Comparison of ENCODE assay signal across 8 cellular contexts in genomic region chr13:102800145-102801041, GRCh38. TPM values are rescaled to one million over a fixed set of nuclear protein-coding genes. Genes with fewer than 3 reads are reported as not detected.
DNase-seq lines count a peak whose midpoint lies in the region; ATAC-seq and TF ChIP-seq lines count a peak whose summit lies in the region.

No MANE protein-coding gene starts in this region.

- intact Hi-C loops in dorsolateral prefrontal cortex (cut with DNase I) (loop anchor here in 1 of 2 donors (2.0 kb wide), 1 partner anchor 46 kb away; the partner anchor contains the start of gene ERCC5), lower lobe of right lung (cut with DNase I) (no loop called here)

- TF ChIP-seq CTCF in AG09319 (IDR thresholded peaks at IDR 0.05; ENCODE audit: low read depth, low read length): peak; percentile 70
- TF ChIP-seq CTCF in dorsolateral prefrontal cortex (IDR thresholded peaks at IDR 0.05 in 54 of 56, conservative IDR thresholded peaks at IDR 0.05 in 2 of 56; ENCODE audit: low read depth in 1 of 56, partially characterized antibody in 56 of 56): peak; percentile 38 to 85 (median 66)
- TF ChIP-seq CTCF in lower lobe of right lung (IDR thresholded peaks at IDR 0.05): peak; percentile 84

- peaks cover 22% of the 10 kb centered on the region for H3K4me1 ChIP-seq in lower lobe of right lung

- DNase-seq in AG09319 (ENCODE audit: extremely low read depth, low read depth) (peak; percentile 46), NCI-H460 (ENCODE audit: extremely low read depth, low read depth) (peak; percentile 67), dorsolateral prefrontal cortex (peak; percentile 57 to 83 (median 68)), lower lobe of right lung (peak; percentile 88)
- DNase-seq in activated CD4-positive, alpha-beta T cell treated with anti-CD3 and anti-CD28 coated beads, Interleukin-2, amount 50 U/mL, for 4 hours: peak; percentile 75 to 77
- DNase-seq in stimulated activated CD4-positive, alpha-beta T cell treated with anti-CD3 and anti-CD28 coated beads, TNF-alpha, amount 100 ng/mL, for 24 hours (ENCODE audit: low read depth in 3 of 3): peak; percentile 62 to 81 (median 71)

- H3K27ac ChIP-seq in dorsolateral prefrontal cortex (peak overlapping the region; percentile 29 to 92 (median 83)), lower lobe of right lung (peak overlapping the region; percentile 85)

- H3K4me3 ChIP-seq in dorsolateral prefrontal cortex (peak overlapping the region; percentile 66 to 100 (median 90)), lower lobe of right lung (peak overlapping the region; percentile 89)

- no peaks in the 10 kb centered on the region for H3K9me3 ChIP-seq in lower lobe of right lung

- ATAC-seq in GM18873 (IDR thresholded peaks at IDR 0.05; ENCODE audit: low FRiP score, unreplicated experiment) (peak; percentile 75), HG03108 (IDR thresholded peaks at IDR 0.05; ENCODE audit: unreplicated experiment) (peak; percentile 70), lower lobe of right lung (peak; percentile 94 to 95)

- no peaks in the 10 kb centered on the region for H3K36me3 ChIP-seq in lower lobe of right lung

- no peaks in the 10 kb centered on the region for H3K27me3 ChIP-seq in dorsolateral prefrontal cortex
- no peaks in the 10 kb centered on the region for H3K27me3 ChIP-seq in lower lobe of right lung (ENCODE audit: low read depth)

RNA-seq across cellular contexts. Expression of gene BIVM, which starts 1.5 kb away (rescaled TPM):
- 15.0 and 19.3 TPM in 2 replicates for total RNA-seq in NCI-H460 (2014; rRNA removed; shearing (Covaris generic))
- 31.3 and 34.0 TPM in 2 replicates for polyA plus RNA-seq in NCI-H460 (2014; cell fraction: nucleus; rRNA removed)
- total RNA-seq in dorsolateral prefrontal cortex (10 to 100 TPM; 26.3 to 65.1 (median 40.1) TPM), lower lobe of right lung (13.4 TPM)

RNA-seq across cellular contexts. Expression of gene POGLUT2, which starts 1.6 kb away (rescaled TPM):
- 12.7 TPM in 2 replicates for total RNA-seq in NCI-H460 (2014; rRNA removed; shearing (Covaris generic))
- 17.2 and 22.1 TPM in 2 replicates for polyA plus RNA-seq in NCI-H460 (2014; cell fraction: nucleus; rRNA removed)
- 10 to 100 TPM in 1 of 120 experiments, 1 to 10 TPM in 119; 2.6 to 10.7 (median 5.3) TPM for total RNA-seq in dorsolateral prefrontal cortex
- 5.9 TPM for total RNA-seq in lower lobe of right lung

RNA-seq across cellular contexts. Expression of gene TEX30, which starts 26.8 kb away (rescaled TPM):
- 26.2 and 33.5 TPM in 2 replicates for total RNA-seq in NCI-H460 (2014; rRNA removed; shearing (Covaris generic))
- polyA plus RNA-seq in NCI-H460 (2014; cell fraction: nucleus; rRNA removed): 26.5 and 32.8 TPM in 2 replicates
- total RNA-seq in dorsolateral prefrontal cortex (10 to 100 TPM in 33 of 120 experiments, 1 to 10 TPM in 87; 3.7 to 14.8 (median 8.6) TPM), lower lobe of right lung (5.8 TPM)

RNA-seq across cellular contexts. Expression of gene ERCC5, which starts 45.4 kb away (rescaled TPM):
- total RNA-seq in NCI-H460 (2014; rRNA removed; shearing (Covaris generic)): 30.5 and 33.4 TPM in 2 replicates
- polyA plus RNA-seq in NCI-H460 (2014; cell fraction: nucleus; rRNA removed): 33.9 and 43.5 TPM in 2 replicates
- total RNA-seq in dorsolateral prefrontal cortex: 10 to 100 TPM; 34.1 to 84.8 (median 53.9) TPM
- 51.3 TPM for total RNA-seq in lower lobe of right lung

Comparison
In these comparisons a context has a peak if more than half of its experiments do, and no peak if none do; other contexts are left out.
1. Peak in every context shown above with its lines: DNase-seq, ATAC-seq, H3K4me3 ChIP-seq and H3K27ac ChIP-seq.